Comparison of ENCODE assay signal across 9 cellular contexts in genomic region chr14:71050227-71050823, GRCh38.
A peak's percentile ranks its signal among the peaks of the same experiment; 100 is the strongest.
DNase-seq lines count a peak whose midpoint lies in the region; ATAC-seq, FAIRE-seq and TF ChIP-seq lines count a peak whose summit lies in the region.
"Had no signal": no experiment of that assay in that cellular context is flagged by ENCODE, and none has a peak within 500 bp of the region (broad histone marks: within the 10 kb centered on the region; RNA-seq: fewer than 3 reads in every experiment).

No MANE protein-coding gene starts in this region.

- no TSS peak for BruUV-seq in PC-3 (replicated peaks; lab: Mats Ljungman, UMichigan)

- H3K9me2 ChIP-seq in PC-3 (replicated peaks; ENCODE audit: low read length) = no peaks in the 10 kb centered on the region

- DNase-seq in heart right ventricle (no peak), left cardiac atrium (no peak), PC-3 (peak; percentile 49), fibroblast of the aortic adventitia (ENCODE audit: low read depth) (peak; percentile 23), urothelium cell line (ENCODE audit: low spot score) (peak; percentile 24), SKM-1 treated with dmso at 0.1 percent for 144 hours (lab: John Stamatoyannopoulos, UW; ENCODE audit: unreplicated experiment) (no peak)
- DNase-seq in NK-92 treated with Interleukin-12 subunit alpha and Interleukin-12 subunit beta, amount 100 ng/mL, for 24 hours (lab: John Stamatoyannopoulos, UW) = no peak
- DNase-seq: head of caudate nucleus had no signal

- H3K27ac ChIP-seq in heart right ventricle = no peak overlapping the region
- no peak overlapping the region for H3K27ac ChIP-seq in PC-3 (ENCODE audit: low read length)

- H3K4me2 ChIP-seq in PC-3 (ENCODE audit: low read length) = no peak overlapping the region

- H3K9ac ChIP-seq in PC-3 (ENCODE audit: low read length) = no peak overlapping the region

- TF ChIP-seq CTCF in heart right ventricle (IDR thresholded peaks at IDR 0.05) = peak in 5 of 9 donors; percentile 11 to 46 (median 23)
- TF ChIP-seq CTCF in PC-3 (conservative IDR thresholded peaks at IDR 0.05; ENCODE audit: low read depth, low read length) = peak; percentile 64
- peak; percentile 59 for TF ChIP-seq CTCF in fibroblast of the aortic adventitia (IDR thresholded peaks at IDR 0.05; ENCODE audit: insufficient read depth, low read length)

- H3K9me3 ChIP-seq in heart right ventricle (no peaks in the 10 kb centered on the region), PC-3 (ENCODE audit: low read length) (no peaks in the 10 kb centered on the region)

- H3K79me2 ChIP-seq in PC-3 (ENCODE audit: low read length) = no peaks in the 10 kb centered on the region

- no peak overlapping the region for H2AFZ ChIP-seq in PC-3 (ENCODE audit: low read length)

- H3F3A ChIP-seq in PC-3 (ENCODE audit: low read length, unreplicated experiment) = no peaks in the 10 kb centered on the region

- intact Hi-C loops in heart right ventricle (cut with DNase I) (no loop called here), left cardiac atrium (cut with DNase I) (no loop called here), PC-3 (cut with micrococcal nuclease) (loop anchor here (2.0 kb wide), 1 partner anchor 702 kb away; no protein-coding TSS in a partner anchor)

- CTCF ChIA-PET in PC-3 (lab: Charles Lee) = interaction anchor here (0.5 to 1.0 kb wide), 6 partner anchors 38 to 706 kb away, joined by 3 to 6 read pairs (median 4); no protein-coding TSS in a partner anchor

- ATAC-seq in heart right ventricle (no peak), left cardiac atrium (no peak), PC-3 (peak; percentile 82), GM21717 (IDR thresholded peaks at IDR 0.05; ENCODE audit: unreplicated experiment) (no peak)

- H3K36me3 ChIP-seq in heart right ventricle (peaks cover 0 to 99% (median 30%) of the 10 kb centered on the region in 9 donors), PC-3 (ENCODE audit: low read depth, low read length) (no peaks in the 10 kb centered on the region; the same call in 1 of the 2 replicates)

- no peaks in the 10 kb centered on the region for H3K27me3 ChIP-seq in heart right ventricle
- no peaks in the 10 kb centered on the region for H3K27me3 ChIP-seq in PC-3 (ENCODE audit: low read length)

- WGBS in heart right ventricle, 2 donors = 98 to 100% methylated on average over 2 of the region's 2 CpGs

- FAIRE-seq in urothelium cell line (lab: Jason Lieb, UNC) = no peak

- no peaks in the 10 kb centered on the region for H4K20me1 ChIP-seq in PC-3 (ENCODE audit: low read length)

- H3K4me3 ChIP-seq in heart right ventricle (no peak overlapping the region), PC-3 (ENCODE audit: low read length) (no peak overlapping the region), fibroblast of the aortic adventitia (ENCODE audit: low read depth, low read length) (no peak overlapping the region)

- no peaks in the 10 kb centered on the region for H3K4me1 ChIP-seq in heart right ventricle
- no peaks in the 10 kb centered on the region for H3K4me1 ChIP-seq in PC-3 (ENCODE audit: insufficient read depth, low read length)

- POLR2A ChIA-PET in PC-3 (lab: Charles Lee; ENCODE audit: unreplicated experiment) = interaction anchor here (0.6 to 0.7 kb wide), 2 partner anchors 296 to 1640 kb away, joined by 3 to 4 read pairs; no protein-coding TSS in a partner anchor

Comparison
In these comparisons a context has a peak if more than half of its experiments do, and no peak if none do; other contexts are left out.
1. DNase-seq: peak in PC-3 (single experiment), fibroblast of the aortic adventitia (single experiment) and urothelium cell line (single experiment); none in heart right ventricle (0 of 2), left cardiac atrium (single experiment), NK-92 treated with Interleukin-12 subunit alpha and Interleukin-12 subunit beta, amount 100 ng/mL, for 24 hours (single experiment) and SKM-1 treated with dmso at 0.1 percent for 144 hours (single experiment).
2. Peak in every context shown above with its lines, with median percentiles within 50 percentile points of each other: CTCF ChIP-seq.